In the genomic region with DNA sequence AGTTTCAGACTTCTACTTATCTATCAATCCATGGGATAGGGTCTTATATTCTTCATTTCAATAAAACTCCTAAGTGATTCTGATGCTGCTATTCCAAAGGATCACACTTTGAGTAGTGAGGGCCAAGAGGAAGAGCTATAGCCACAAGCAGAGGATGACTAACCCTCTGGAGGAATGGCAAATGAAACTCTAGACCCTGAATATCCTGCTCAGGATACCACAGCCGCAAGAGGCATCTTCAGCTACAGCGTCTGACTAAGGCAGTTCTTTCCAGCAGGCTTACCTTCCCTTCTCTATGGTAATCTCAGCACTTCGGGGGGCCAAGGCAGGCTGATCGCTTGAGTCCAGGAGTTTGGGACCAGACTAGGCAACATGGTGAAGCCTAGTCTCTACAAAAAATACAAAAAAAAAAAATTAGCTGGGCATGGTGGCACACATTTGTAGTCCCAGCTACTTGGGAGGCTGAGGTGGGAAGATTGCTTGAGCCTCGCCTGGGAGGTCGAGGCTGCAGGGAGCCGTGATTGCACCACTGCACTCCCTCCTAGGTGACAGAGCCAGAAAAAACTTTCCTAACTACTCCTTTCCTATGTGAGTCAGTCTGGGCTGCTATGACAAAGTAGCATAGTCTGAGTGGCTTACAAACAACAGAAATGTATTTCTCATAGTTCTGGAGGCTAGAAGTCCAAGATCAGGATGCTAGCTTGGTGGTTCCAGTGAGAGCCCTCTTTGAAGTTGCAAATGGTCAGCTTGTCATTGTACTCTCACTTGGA, we compare ENCODE assay signal across 11 cellular contexts.
A peak's percentile ranks its signal among the peaks of the same experiment; 100 is the strongest.
DNase-seq lines count a peak whose midpoint lies in the region; ATAC-seq and TF ChIP-seq lines count a peak whose summit lies in the region.
"Had no signal": no experiment of that assay in that cellular context is flagged by ENCODE, and none has a peak within 500 bp of the region (broad histone marks: within the 10 kb centered on the region; RNA-seq: fewer than 3 reads in every experiment).

No MANE protein-coding gene starts in this region.

- H2BK15ac ChIP-seq in mesenchymal stem cell (ENCODE audit: low read depth, poor library complexity, severe bottlenecking) = no peak overlapping the region

- no peaks in the 10 kb centered on the region for H3K27me3 ChIP-seq in BLaER1
- H3K27me3 ChIP-seq in mammary epithelial cell (ENCODE audit: insufficient read depth, low read length) = no peaks in the 10 kb centered on the region
- no peaks in the 10 kb centered on the region for H3K27me3 ChIP-seq in mesenchymal stem cell (ENCODE audit: control insufficient read depth in 1 of 2, insufficient read depth in 1 of 2, low read length in 2 of 2)

- no peaks in the 10 kb centered on the region for H3K9me2 ChIP-seq in OCI-LY7 (ENCODE audit: insufficient read depth, low read length)

- POLR2A ChIA-PET in OCI-LY7 (lab: Charles Lee) = no interaction called here

- peak; percentile 70 for DNase-seq in NB4 (ENCODE audit: low read depth)
- DNase-seq in mammary epithelial cell = peak; percentile 92
- DNase-seq in mesenchymal stem cell = peak; percentile 93
- DNase-seq in OCI-LY7 (ENCODE audit: low spot score) = no peak
- DNase-seq in NCI-H2081 treated with DMSO at 0.1 percent for 48 hours (lab: John Stamatoyannopoulos, UW) = no peak
- DNase-seq: NCI-H2171; stimulated activated naive CD8-positive, alpha-beta T cell treated with anti-CD3 and anti-CD28 coated beads, Interleukin-15, amount 100 ng/mL, for 72 hours had no signal

- peak overlapping the region; percentile 34 to 37 for H3K4ac ChIP-seq in mesenchymal stem cell (ENCODE audit: low read depth in 1 of 2, low read length in 2 of 2)

- no peak for ATAC-seq in GM21576 (IDR thresholded peaks at IDR 0.05; ENCODE audit: unreplicated experiment)
- no peak for ATAC-seq in GM18511 (IDR thresholded peaks at IDR 0.05; ENCODE audit: unreplicated experiment)
- ATAC-seq: stimulated activated naive CD8-positive, alpha-beta T cell treated with anti-CD3 and anti-CD28 coated beads, Interleukin-15, amount 100 ng/mL, for 72 hours had no signal

- H3K4me2 ChIP-seq in BLaER1 (peak overlapping the region; percentile 36), mammary epithelial cell (ENCODE audit: insufficient read depth, low read depth, low read length) (peak overlapping the region; percentile 52), mesenchymal stem cell (ENCODE audit: low read length, poor library complexity, severe bottlenecking) (no peak overlapping the region), OCI-LY7 (ENCODE audit: low read length) (no peak overlapping the region)

- H4K8ac ChIP-seq in mesenchymal stem cell (ENCODE audit: low read length) = peak overlapping the region; percentile 73

- H3K36me3 ChIP-seq in BLaER1 = no peaks in the 10 kb centered on the region
- H3K36me3 ChIP-seq in mammary epithelial cell (ENCODE audit: insufficient read depth, low read length) = no peaks in the 10 kb centered on the region
- no peaks in the 10 kb centered on the region for H3K36me3 ChIP-seq in mesenchymal stem cell (ENCODE audit: control insufficient read depth in 1 of 2, insufficient read depth in 2 of 2, low read depth in 1 of 2, low read length in 2 of 2)
- no peaks in the 10 kb centered on the region for H3K36me3 ChIP-seq in OCI-LY7 (ENCODE audit: insufficient read depth, low read length)

- H4K20me1 ChIP-seq in BLaER1 = no peaks in the 10 kb centered on the region
- H4K20me1 ChIP-seq in mammary epithelial cell (ENCODE audit: insufficient read depth, low read length) = no peaks in the 10 kb centered on the region
- no peaks in the 10 kb centered on the region for H4K20me1 ChIP-seq in OCI-LY7 (ENCODE audit: insufficient read depth, low read length)

- peak overlapping the region in 1 of 2 experiments; percentile 80 for H2BK12ac ChIP-seq in mesenchymal stem cell (ENCODE audit: low read length in 2 of 2)

- H3K4me3 ChIP-seq in BLaER1 (no peak overlapping the region), NB4 (ENCODE audit: low read depth, low read length) (no peak overlapping the region), mammary epithelial cell (replicated peaks in 1 of 3; ENCODE audit: insufficient read depth in 1 of 3, low read depth in 2 of 3, low read length in 3 of 3) (no peak overlapping the region), mesenchymal stem cell (ENCODE audit: insufficient read depth in 1 of 2, low read depth in 1 of 2, low read length in 2 of 2) (peak overlapping the region in 1 of 2 experiments; percentile 14), OCI-LY7 (ENCODE audit: low read depth, low read length, poor library complexity, severe bottlenecking) (no peak overlapping the region)
- H3K4me3 ChIP-seq: skin epidermis had no signal

- no peak overlapping the region for H3K23ac ChIP-seq in mesenchymal stem cell (ENCODE audit: low read length in 2 of 2)

- intact Hi-C loops in mammary epithelial cell (cut with micrococcal nuclease) = loop anchor here (1.0 to 10.0 kb wide), 6 partner anchors 137 to 539 kb away; no protein-coding TSS in a partner anchor
- intact Hi-C loops in OCI-LY7 (cut with micrococcal nuclease; ENCODE audit: unreplicated experiment) = no loop called here

- H3K4me1 ChIP-seq in BLaER1 (peaks cover 30% of the 10 kb centered on the region), mammary epithelial cell (ENCODE audit: insufficient read depth, low read length) (peaks cover 54% of the 10 kb centered on the region), mesenchymal stem cell (ENCODE audit: control insufficient read depth, insufficient read depth, low read depth, low read length) (peaks cover 4% of the 10 kb centered on the region), OCI-LY7 (ENCODE audit: insufficient read depth, low read length, poor library complexity, severe bottlenecking) (no peaks in the 10 kb centered on the region)

- peak overlapping the region; percentile 21 for H2BK5ac ChIP-seq in mesenchymal stem cell (ENCODE audit: low read depth, low read length, poor library complexity, severe bottlenecking)

- H3K79me1 ChIP-seq in mesenchymal stem cell (replicated peaks; ENCODE audit: low read length, poor library complexity, severe bottlenecking) = no peaks in the 10 kb centered on the region

- dilution Hi-C loops in mammary epithelial cell (cut with HindIII; ENCODE audit: low sequenced_read_pairs) = no loop called here

- H3K9me3 ChIP-seq in BLaER1 (no peaks in the 10 kb centered on the region), mammary epithelial cell (replicated peaks; ENCODE audit: insufficient read depth, low read length) (no peaks in the 10 kb centered on the region), mesenchymal stem cell (ENCODE audit: control insufficient read depth, low read length) (no peaks in the 10 kb centered on the region), OCI-LY7 (ENCODE audit: low read length) (no peaks in the 10 kb centered on the region)

- H3K79me2 ChIP-seq in mammary epithelial cell (ENCODE audit: insufficient read depth, low read length) (no peaks in the 10 kb centered on the region), OCI-LY7 (ENCODE audit: insufficient read depth, low read depth, low read length) (no peaks in the 10 kb centered on the region)

- H3K27ac ChIP-seq in BLaER1 (no peak overlapping the region), mammary epithelial cell (ENCODE audit: insufficient read depth, low read depth, low read length) (peak overlapping the region; percentile 80), mesenchymal stem cell (ENCODE audit: low read length, poor library complexity, severe bottlenecking) (peak overlapping the region; percentile 93), OCI-LY7 (ENCODE audit: low read depth, low read length, poor library complexity, severe bottlenecking) (no peak overlapping the region)

- H2AK5ac ChIP-seq in mesenchymal stem cell (ENCODE audit: low read length, severe bottlenecking) = no peak overlapping the region

- in situ Hi-C loops in mammary epithelial cell (cut with MboI; ENCODE audit: low sequenced_read_pairs in 2 of 2) = no loop called here

- H3K9ac ChIP-seq in BLaER1 (no peak overlapping the region), mammary epithelial cell (ENCODE audit: insufficient read depth, low read length) (no peak overlapping the region), mesenchymal stem cell (ENCODE audit: low read length) (peak overlapping the region; percentile 70)

- CTCF ChIA-PET in mammary epithelial cell (lab: Charles Lee; ENCODE audit: low non-redundant PET) = interaction anchor here (0.5 kb wide), 1 partner anchor 366 kb away, joined by 3 read pairs; no protein-coding TSS in a partner anchor
- CTCF ChIA-PET in OCI-LY7 (lab: Charles Lee; ENCODE audit: unreplicated experiment) = no interaction called here

- H3K18ac ChIP-seq in mesenchymal stem cell (ENCODE audit: low read depth in 1 of 2, low read length in 2 of 2) = peak overlapping the region; percentile 63 to 71

- TF ChIP-seq CTCF in NB4 (IDR thresholded peaks at IDR 0.05; ENCODE audit: low read depth, low read length) (no peak), mammary epithelial cell (conservative IDR thresholded peaks at IDR 0.05 in 1 of 2, IDR thresholded peaks at IDR 0.05 in 1 of 2; ENCODE audit: extremely low read depth in 1 of 2, insufficient read depth in 1 of 2, low read depth in 1 of 2, low read length in 2 of 2) (no peak), OCI-LY7 (conservative IDR thresholded peaks at IDR 0.05; ENCODE audit: low read length) (no peak)

- 31% methylated on average over 7 of the region's 7 CpGs for WGBS in mammary epithelial cell (ENCODE audit: low coverage, missing lambda C conversion rate)
- 19% methylated on average over 5 of the region's 7 CpGs for WGBS in mesenchymal stem cell

- no TSS peak for BruUV-seq in mammary epithelial cell (replicated peaks; lab: Mats Ljungman, UMichigan)
- BruUV-seq in OCI-LY7 (replicated peaks; lab: Mats Ljungman, UMichigan) = no TSS peak

- no peak overlapping the region for H2BK120ac ChIP-seq in mesenchymal stem cell (ENCODE audit: low read depth, low read length)

- H2AFZ ChIP-seq in mammary epithelial cell (ENCODE audit: low read depth, low read length) = no peak overlapping the region
- no peak overlapping the region for H2AFZ ChIP-seq in mesenchymal stem cell (ENCODE audit: low read depth, low read length)
- no peak overlapping the region for H2AFZ ChIP-seq in OCI-LY7 (ENCODE audit: low read length)

- H4K91ac ChIP-seq in mesenchymal stem cell (ENCODE audit: low read length) = no peak overlapping the region

- no peak for TF ChIP-seq POLR2A in NB4 (IDR thresholded peaks at IDR 0.05; ENCODE audit: extremely low read depth, insufficient read length)

- H3K14ac ChIP-seq in mesenchymal stem cell (ENCODE audit: low read length in 2 of 2) = no peak overlapping the region

Comparison
In these comparisons a context has a peak if more than half of its experiments do, and no peak if none do; other contexts are left out.
1. H3K27ac ChIP-seq: peak in mammary epithelial cell (single experiment) and mesenchymal stem cell (single experiment); none in BLaER1 (single experiment) and OCI-LY7 (single experiment).
2. H3K4me2 ChIP-seq: peak in BLaER1 (single experiment) and mammary epithelial cell (single experiment); none in mesenchymal stem cell (single experiment) and OCI-LY7 (single experiment).
3. DNase-seq: peak in NB4 (single experiment), mammary epithelial cell (single experiment) and mesenchymal stem cell (single experiment); none in OCI-LY7 (single experiment) and NCI-H2081 treated with DMSO at 0.1 percent for 48 hours (single experiment).